ENCODE assay signal across 8 cellular contexts in genomic region chr7:25216837-25217236, GRCh38. TPM values are rescaled to one million over a fixed set of nuclear protein-coding genes. Genes with fewer than 3 reads are reported as not detected.
DNase-seq lines count a peak whose midpoint lies in the region; ATAC-seq and TF ChIP-seq lines count a peak whose summit lies in the region.

No MANE protein-coding gene starts in this region.

- H3K27me3 ChIP-seq in CD4-positive, CD25-positive, alpha-beta regulatory T cell (ENCODE audit: control insufficient read depth, insufficient read depth, low read length), result peaks cover 2% of the 10 kb centered on the region
- H3K27me3 ChIP-seq in effector memory CD4-positive, alpha-beta T cell (replicated peaks; ENCODE audit: control insufficient read depth, insufficient read depth, low read length, poor library complexity, severe bottlenecking), result peaks cover 9% of the 10 kb centered on the region

- H3K36me3 ChIP-seq in CD4-positive, CD25-positive, alpha-beta regulatory T cell (ENCODE audit: control insufficient read depth, insufficient read depth, low read length), result no peaks in the 10 kb centered on the region
- H3K36me3 ChIP-seq in HEK293 (ENCODE audit: control insufficient read depth in 2 of 2, insufficient read depth in 1 of 2, low read length in 2 of 2), result no peaks in the 10 kb centered on the region
- H3K36me3 ChIP-seq in effector memory CD4-positive, alpha-beta T cell (ENCODE audit: control insufficient read depth, insufficient read depth, low read length), result no peaks in the 10 kb centered on the region

- H3K4me3 Mint-ChIP-seq in CD4-positive, CD25-positive, alpha-beta regulatory T cell, result no peak overlapping the region
- no peak overlapping the region for H3K4me3 Mint-ChIP-seq in memory B cell

- H3K9me3 ChIP-seq in CD4-positive, CD25-positive, alpha-beta regulatory T cell (ENCODE audit: control insufficient read depth in 2 of 2, low read length in 2 of 2), result no peaks in the 10 kb centered on the region
- no peaks in the 10 kb centered on the region for H3K9me3 ChIP-seq in HEK293 (ENCODE audit: control insufficient read depth, insufficient read depth, low read depth, low read length)
- no peaks in the 10 kb centered on the region for H3K9me3 ChIP-seq in effector memory CD4-positive, alpha-beta T cell (ENCODE audit: control insufficient read depth, low read length)

- CTCF ChIA-PET in HEK293 (lab: Yijun Ruan, JAX), result interaction anchor here (0.6 to 2.4 kb wide), 34 partner anchors 8 to 1514 kb away, joined by 3 to 26 read pairs (median 4); partner anchors contain the start of gene NPVF

- POLR2A ChIA-PET in HEK293 (lab: Yijun Ruan, JAX), result no interaction called here

- ATAC-seq in CD4-positive, CD25-positive, alpha-beta regulatory T cell (ENCODE audit: low read depth in 2 of 2), result no peak
- ATAC-seq in memory B cell (ENCODE audit: low read depth), result peak; percentile 46
- no peak for ATAC-seq in GM19023 (IDR thresholded peaks at IDR 0.05; ENCODE audit: unreplicated experiment)
- ATAC-seq in HG03439 (IDR thresholded peaks at IDR 0.05; ENCODE audit: unreplicated experiment), result no peak

- H3K4me1 Mint-ChIP-seq in CD4-positive, CD25-positive, alpha-beta regulatory T cell, result no peaks in the 10 kb centered on the region
- H3K4me1 Mint-ChIP-seq in memory B cell, result no peaks in the 10 kb centered on the region

- no peak overlapping the region for H3K27ac ChIP-seq in CD4-positive, CD25-positive, alpha-beta regulatory T cell (ENCODE audit: insufficient read depth, low read length, poor library complexity, severe bottlenecking)
- H3K27ac ChIP-seq in HEK293 (ENCODE audit: extremely low read depth, low read depth, low read length), result no peak overlapping the region
- H3K27ac ChIP-seq in effector memory CD4-positive, alpha-beta T cell (ENCODE audit: insufficient read depth, low read length, poor library complexity, severe bottlenecking), result no peak overlapping the region

- no peak overlapping the region for H3K4me3 ChIP-seq in CD4-positive, CD25-positive, alpha-beta regulatory T cell (ENCODE audit: low read depth, low read length)
- H3K4me3 ChIP-seq in HEK293 (ENCODE audit: low read depth, low read length), result no peak overlapping the region
- no peak overlapping the region for H3K4me3 ChIP-seq in effector memory CD4-positive, alpha-beta T cell (ENCODE audit: insufficient read depth, low read depth, low read length, poor library complexity, severe bottlenecking)

- H3K4me1 ChIP-seq in CD4-positive, CD25-positive, alpha-beta regulatory T cell (ENCODE audit: control insufficient read depth, insufficient read depth, low read length, poor library complexity, severe bottlenecking), result no peaks in the 10 kb centered on the region
- H3K4me1 ChIP-seq in HEK293 (ENCODE audit: control insufficient read depth, insufficient read depth, low read length), result no peaks in the 10 kb centered on the region
- H3K4me1 ChIP-seq in effector memory CD4-positive, alpha-beta T cell (ENCODE audit: control insufficient read depth, insufficient read depth, low read length, poor library complexity, severe bottlenecking), result no peaks in the 10 kb centered on the region

- TF ChIP-seq CTCF in HEK293 (tag by site-specific recombination; IDR thresholded peaks at IDR 0.05), result no peak

- peaks cover 21% of the 10 kb centered on the region for H3K27me3 Mint-ChIP-seq in CD4-positive, CD25-positive, alpha-beta regulatory T cell
- peaks cover 18% of the 10 kb centered on the region for H3K27me3 Mint-ChIP-seq in memory B cell

- no peaks in the 10 kb centered on the region for H3K9me3 Mint-ChIP-seq in CD4-positive, CD25-positive, alpha-beta regulatory T cell
- H3K9me3 Mint-ChIP-seq in memory B cell, result no peaks in the 10 kb centered on the region

- peak in 2 of 3 donors; percentile 27 to 63 for DNase-seq in CD4-positive, CD25-positive, alpha-beta regulatory T cell
- DNase-seq in NCI-H526 (lab: John Stamatoyannopoulos, UW) (peak; percentile 27 to 76), memory B cell (ENCODE audit: low spot score in 2 of 2) (peak in 1 of 2 donors; percentile 38)
- DNase-seq in central memory CD4-positive, alpha-beta T cell, result peak; percentile 11
- DNase-seq in effector memory CD4-positive, alpha-beta T cell, result no peak

- H3K27ac Mint-ChIP-seq in CD4-positive, CD25-positive, alpha-beta regulatory T cell, result no peak overlapping the region
- no peak overlapping the region for H3K27ac Mint-ChIP-seq in memory B cell

- no peaks in the 10 kb centered on the region for H3K36me3 Mint-ChIP-seq in CD4-positive, CD25-positive, alpha-beta regulatory T cell
- H3K36me3 Mint-ChIP-seq in memory B cell, result no peaks in the 10 kb centered on the region

TF ChIP-seq in HEK293, 187 proteins besides CTCF, POLR2A, EP300 and RAD21:
- no peak for TF ChIP-seq ZNF768 (tag by site-specific recombination; IDR thresholded peaks at IDR 0.05)
- TF ChIP-seq ZNF302 (tag by site-specific recombination; IDR thresholded peaks at IDR 0.05; ENCODE audit: low read depth), result no peak
- TF ChIP-seq, protein P1, sequence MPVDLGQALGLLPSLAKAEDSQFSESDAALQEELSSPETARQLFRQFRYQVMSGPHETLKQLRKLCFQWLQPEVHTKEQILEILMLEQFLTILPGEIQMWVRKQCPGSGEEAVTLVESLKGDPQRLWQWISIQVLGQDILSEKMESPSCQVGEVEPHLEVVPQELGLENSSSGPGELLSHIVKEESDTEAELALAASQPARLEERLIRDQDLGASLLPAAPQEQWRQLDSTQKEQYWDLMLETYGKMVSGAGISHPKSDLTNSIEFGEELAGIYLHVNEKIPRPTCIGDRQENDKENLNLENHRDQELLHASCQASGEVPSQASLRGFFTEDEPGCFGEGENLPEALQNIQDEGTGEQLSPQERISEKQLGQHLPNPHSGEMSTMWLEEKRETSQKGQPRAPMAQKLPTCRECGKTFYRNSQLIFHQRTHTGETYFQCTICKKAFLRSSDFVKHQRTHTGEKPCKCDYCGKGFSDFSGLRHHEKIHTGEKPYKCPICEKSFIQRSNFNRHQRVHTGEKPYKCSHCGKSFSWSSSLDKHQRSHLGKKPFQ (tag by site-specific recombination; IDR thresholded peaks at IDR 0.05), result no peak
- no peak for TF ChIP-seq ZFHX2 (tag by site-specific recombination; conservative IDR thresholded peaks at IDR 0.05)
- TF ChIP-seq ZNF654 (tag by site-specific recombination; IDR thresholded peaks at IDR 0.05; ENCODE audit: low read depth), result peak; percentile 18; the same call in 1 of the 2 replicates
- no peak for TF ChIP-seq GLIS2 (tag by site-specific recombination; IDR thresholded peaks at IDR 0.05)

RNA-seq across cellular contexts. Expression of gene NPVF, which starts 11.4 kb away (rescaled TPM):
- not detected for total RNA-seq in CD4-positive, CD25-positive, alpha-beta regulatory T cell
- not detected for polyA plus RNA-seq in CD4-positive, CD25-positive, alpha-beta regulatory T cell

Comparison
In these comparisons a context has a peak if more than half of its experiments do, and no peak if none do; other contexts are left out.
1. DNase-seq: peak in CD4-positive, CD25-positive, alpha-beta regulatory T cell (2 of 3), NCI-H526 (2 of 2) and central memory CD4-positive, alpha-beta T cell (single experiment); none in effector memory CD4-positive, alpha-beta T cell (0 of 3).